1 cellular context compared by ENCODE assay signal in genomic region chr6:31870385-31870921, GRCh38.
TF ChIP-seq lines count a peak whose summit lies in the region.

No MANE protein-coding gene starts in this region.

TF ChIP-seq in H1, 55 proteins besides CTCF, POLR2A, EP300 and RAD21:
- TF ChIP-seq ATF3 (IDR thresholded peaks at IDR 0.05; ENCODE audit: insufficient read depth, low read depth, low read length) (no peak), KDM1A (IDR thresholded peaks at IDR 0.05; ENCODE audit: borderline replicate concordance, low read length) (peak; percentile 64; the same call in 1 of the 2 replicates), HDAC2 (IDR thresholded peaks at IDR 0.05; ENCODE audit: borderline replicate concordance in 1 of 2, low read depth in 2 of 2, low read length in 2 of 2) (0 out of 4 replicates have a peak, but pooled peaks of 1 of the 2 experiments have one; percentile 59)
